ENCODE assay signal across 7 cellular contexts in the genomic region with DNA sequence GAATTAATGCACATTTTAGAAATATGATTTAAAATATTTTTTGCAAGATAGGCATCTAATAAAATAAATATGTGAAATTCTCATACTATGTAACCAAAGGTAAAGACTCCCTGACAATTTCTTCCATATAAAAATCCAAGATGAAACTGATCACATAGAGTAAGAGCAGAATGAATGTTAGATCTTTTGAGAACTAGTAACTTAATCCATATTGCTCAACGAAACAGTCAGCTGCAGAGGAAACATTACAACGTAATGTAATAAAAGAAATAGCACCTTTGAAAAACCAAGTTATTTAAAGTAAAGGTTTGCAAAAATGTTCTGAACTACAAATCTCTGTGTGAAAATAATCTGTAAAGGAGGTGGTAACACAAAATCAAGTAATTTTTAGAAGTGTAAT.
"Had no signal": no experiment of that assay in that cellular context is flagged by ENCODE, and none has a peak within 500 bp of the region (broad histone marks: within the 10 kb centered on the region; RNA-seq: fewer than 3 reads in every experiment).

No MANE protein-coding gene starts in this region.

- H2AFZ ChIP-seq: GM23338 had no signal

- H3K4me3 Mint-ChIP-seq: GM23338, H9 had no signal

- H3K27ac Mint-ChIP-seq: GM23338 had no signal

- DNase-seq: H9, HCEC 1CT, IMR-90 had no signal

- FAIRE-seq: H1, HTR-8/SVneo, K562 had no signal

- H3K4me2 ChIP-seq: GM23338 had no signal

- H3K4me3 ChIP-seq: GM23338, K562 had no signal
